ENCODE assay signal across 19 cellular contexts in the genomic region with DNA sequence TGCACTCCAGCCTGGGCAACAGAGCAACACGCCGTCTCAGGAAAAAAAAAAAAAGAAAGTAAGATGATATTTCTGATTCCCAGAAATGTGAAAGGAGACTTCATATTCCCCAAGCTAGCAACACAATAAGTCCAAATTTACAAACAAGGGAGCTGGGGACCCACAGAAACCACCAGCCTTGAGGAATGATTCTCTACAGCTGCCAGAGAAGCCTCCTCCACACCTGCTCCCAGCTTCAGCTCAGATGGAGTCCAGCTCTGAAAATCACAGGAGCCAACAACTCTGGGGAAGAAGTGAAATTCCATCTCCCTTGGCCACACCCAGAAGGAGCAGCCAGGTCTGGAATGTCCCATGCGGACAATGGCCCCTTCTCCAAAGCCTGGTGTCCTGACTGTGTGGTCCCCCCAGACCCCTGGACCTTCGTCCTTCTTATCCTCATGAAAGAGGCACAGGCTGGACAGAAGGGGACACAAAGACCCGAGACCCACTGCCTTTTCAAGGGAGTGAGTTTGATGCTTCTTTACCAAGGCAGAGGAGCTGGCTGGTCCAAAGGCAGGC. TPM values are rescaled to one million over a fixed set of nuclear protein-coding genes. Genes with fewer than 3 reads are reported as not detected.
DNase-seq lines count a peak whose midpoint lies in the region; ATAC-seq and TF ChIP-seq lines count a peak whose summit lies in the region.
"Had no signal": no experiment of that assay in that cellular context is flagged by ENCODE, and none has a peak within 500 bp of the region (broad histone marks: within the 10 kb centered on the region; RNA-seq: fewer than 3 reads in every experiment).

No MANE protein-coding gene starts in this region.

- no peak for TF ChIP-seq POLR2A in vagina (IDR thresholded peaks at IDR 0.05)

- H3K9me3 Mint-ChIP-seq in effector memory CD8-positive, alpha-beta T cell: no peaks in the 10 kb centered on the region
- H3K9me3 Mint-ChIP-seq in naive thymus-derived CD8-positive, alpha-beta T cell: no peaks in the 10 kb centered on the region
- H3K9me3 Mint-ChIP-seq: dendritic cell treated with granulocyte-macrophage colony-stimulating factor and Interleukin-4, amounts not matched to agents 40 ng/mL and 50 ng/mL, for 4 days had no signal

- POLR2A ChIA-PET in naive thymus-derived CD8-positive, alpha-beta T cell (lab: Charles Lee): interaction anchor here (0.6 to 19.9 kb wide), 5 partner anchors 7 to 66 kb away, joined by 3 to 398 read pairs (median 5); a partner anchor contains a TSS

- H3K4me1 ChIP-seq in vagina: peaks cover 33% of the 10 kb centered on the region
- H3K4me1 ChIP-seq: body of pancreas, foreskin keratinocyte had no signal

- peaks cover 41% of the 10 kb centered on the region for H3K36me3 Mint-ChIP-seq in effector memory CD8-positive, alpha-beta T cell (ENCODE audit: insufficient read depth)
- H3K36me3 Mint-ChIP-seq in naive thymus-derived CD8-positive, alpha-beta T cell: peaks cover 4 to 47% (median 24%) of the 10 kb centered on the region in 3 donors

- no peak overlapping the region for H3K4me3 ChIP-seq in vagina
- H3K4me3 ChIP-seq: body of pancreas had no signal

- no peaks in the 10 kb centered on the region for H3K27me3 ChIP-seq in vagina
- H3K27me3 ChIP-seq: body of pancreas, foreskin keratinocyte had no signal

- no peaks in the 10 kb centered on the region for H3K9me3 ChIP-seq in vagina
- H3K9me3 ChIP-seq: body of pancreas had no signal

- H3K27me3 Mint-ChIP-seq in effector memory CD8-positive, alpha-beta T cell: no peaks in the 10 kb centered on the region
- no peaks in the 10 kb centered on the region for H3K27me3 Mint-ChIP-seq in naive thymus-derived CD8-positive, alpha-beta T cell
- H3K27me3 Mint-ChIP-seq: activated naive CD8-positive, alpha-beta T cell; dendritic cell treated with granulocyte-macrophage colony-stimulating factor and Interleukin-4, amounts not matched to agents 40 ng/mL and 50 ng/mL, for 4 days had no signal

- H3K4me3 Mint-ChIP-seq in effector memory CD8-positive, alpha-beta T cell: no peak overlapping the region
- H3K4me3 Mint-ChIP-seq in naive thymus-derived CD8-positive, alpha-beta T cell: peak overlapping the region in 2 of 10 donors; percentile 6 to 17
- H3K4me3 Mint-ChIP-seq: activated naive CD8-positive, alpha-beta T cell; dendritic cell treated with granulocyte-macrophage colony-stimulating factor and Interleukin-4, amounts not matched to agents 40 ng/mL and 50 ng/mL, for 4 days had no signal

- intact Hi-C loops in Right ventricle myocardium inferior (cut with DNase I): loop anchor here (5.0 kb wide), 1 partner anchor 46 kb away; a partner anchor contains a TSS
- intact Hi-C loops in cardiac septum (cut with DNase I): no loop called here
- intact Hi-C loops in vagina (cut with DNase I): no loop called here

- peak overlapping the region; percentile 32 to 71 for H3K27ac Mint-ChIP-seq in effector memory CD8-positive, alpha-beta T cell
- peak overlapping the region; percentile 60 to 95 (median 90) for H3K27ac Mint-ChIP-seq in naive thymus-derived CD8-positive, alpha-beta T cell
- H3K27ac Mint-ChIP-seq: dendritic cell treated with granulocyte-macrophage colony-stimulating factor and Interleukin-4, amounts not matched to agents 40 ng/mL and 50 ng/mL, for 4 days had no signal

- DNase-seq in Right ventricle myocardium inferior (ENCODE audit: missing footprints): no peak
- DNase-seq in cardiac septum (ENCODE audit: low spot score): no peak
- no peak for DNase-seq in effector memory CD8-positive, alpha-beta T cell
- DNase-seq in naive thymus-derived CD8-positive, alpha-beta T cell: no peak
- DNase-seq in vagina (ENCODE audit: extremely low spot score in 2 of 2): no peak
- DNase-seq in HT-29 (ENCODE audit: low spot score): no peak
- DNase-seq in substantia nigra (lab: John Stamatoyannopoulos, UW): no peak
- DNase-seq: ACHN; activated CD4-positive, alpha-beta T cell treated with anti-CD3 and anti-CD28 coated beads for 4 hours; activated T-cell treated with anti-CD3 and anti-CD28 coated beads for 4 hours; body of pancreas; foreskin keratinocyte; MM.1S; NCI-H345; NK-92 treated with Interleukin-12 subunit alpha and Interleukin-12 subunit beta, amount 100 ng/mL, for 24 hours had no signal

- H3K27ac ChIP-seq in vagina (peak overlapping the region; percentile 37), substantia nigra (ENCODE audit: low read depth, low read length, poor library complexity, severe bottlenecking) (no peak overlapping the region)
- H3K27ac ChIP-seq: body of pancreas, foreskin keratinocyte had no signal

- ATAC-seq in Right ventricle myocardium inferior (peak; percentile 42), HG02623 (IDR thresholded peaks at IDR 0.05; ENCODE audit: unreplicated experiment) (no peak)
- no peak for ATAC-seq in effector memory CD8-positive, alpha-beta T cell (replicated peaks)
- ATAC-seq in naive thymus-derived CD8-positive, alpha-beta T cell: no peak
- ATAC-seq: body of pancreas, foreskin keratinocyte had no signal

- TF ChIP-seq CTCF in vagina (IDR thresholded peaks at IDR 0.05): no peak

- H3K36me3 ChIP-seq in vagina: peaks cover 0 to 30% of the 10 kb centered on the region in 2 donors

- peaks cover 13 to 15% of the 10 kb centered on the region in 2 donors for H3K4me1 Mint-ChIP-seq in effector memory CD8-positive, alpha-beta T cell (ENCODE audit: low read depth in 2 of 2)
- H3K4me1 Mint-ChIP-seq in naive thymus-derived CD8-positive, alpha-beta T cell: peaks cover 33 to 78% (median 54%) of the 10 kb centered on the region in 4 donors

RNA-seq across cellular contexts. Expression of a gene that starts 45.4 kb away (rescaled TPM):
- total RNA-seq in Right ventricle myocardium inferior (16.5 TPM), cardiac septum (12.4 TPM), vagina (27.0 TPM)
- 10 to 100 TPM; 47.1 to 48.2 TPM for total RNA-seq in naive thymus-derived CD8-positive, alpha-beta T cell
- 1 to 10 TPM; 2.4 to 4.6 (median 4.5) TPM for polyA plus RNA-seq in naive thymus-derived CD8-positive, alpha-beta T cell
- total RNA-seq in HT-29 (2014; rRNA removed; shearing (Covaris generic)): not detected in 2 replicates
- total RNA-seq: H1 had no signal

Comparison
In these comparisons a context has a peak if more than half of its experiments do, and no peak if none do; other contexts are left out.
1. RNA of a gene that starts 45.4 kb away (total RNA-seq): 47.1 to 48.2 TPM in naive thymus-derived CD8-positive, alpha-beta T cell, 27.0 TPM in vagina (single experiment), 16.5 TPM in Right ventricle myocardium inferior (single experiment) and 12.4 TPM in cardiac septum (single experiment); not detected in HT-29; every median in the first group is over 10 times any median in the second.